ENCODE assay signal across 10 cellular contexts in the genomic region with DNA sequence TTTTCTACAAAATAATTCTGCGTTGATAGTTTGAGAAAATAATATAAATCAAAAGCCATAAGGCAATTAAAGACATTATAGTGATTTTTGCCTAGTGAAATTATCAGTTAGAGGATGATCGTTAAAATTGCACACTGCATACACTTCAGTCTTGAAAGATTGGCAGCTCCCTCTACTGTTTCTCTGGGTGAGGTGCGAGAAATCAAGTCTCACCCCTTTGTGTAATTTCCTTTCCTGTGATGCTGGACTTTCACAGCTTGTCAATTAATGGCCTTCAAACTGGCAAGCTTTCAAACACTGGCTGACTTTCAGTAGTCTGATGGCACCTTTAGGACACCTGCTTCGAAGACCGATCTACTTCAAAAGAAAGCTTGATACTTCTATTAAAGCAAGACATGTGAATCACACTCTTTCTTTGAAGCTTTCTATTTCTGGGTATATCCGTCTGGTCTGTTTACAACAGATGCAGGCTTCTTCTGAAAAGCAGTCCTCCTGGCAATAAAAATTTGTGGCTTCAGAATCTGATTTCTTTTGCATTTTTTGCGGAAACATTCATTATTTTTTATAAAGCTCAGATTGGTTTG.
A peak's percentile ranks its signal among the peaks of the same experiment; 100 is the strongest.
DNase-seq lines count a peak whose midpoint lies in the region; ATAC-seq and TF ChIP-seq lines count a peak whose summit lies in the region.
"Had no signal": no experiment of that assay in that cellular context is flagged by ENCODE, and none has a peak within 500 bp of the region (broad histone marks: within the 10 kb centered on the region; RNA-seq: fewer than 3 reads in every experiment).

No MANE protein-coding gene starts in this region.

- no peaks in the 10 kb centered on the region for H3K9me3 ChIP-seq in thyroid gland
- H3K9me3 ChIP-seq in CD4-positive, alpha-beta T cell (ENCODE audit: control insufficient read depth, low read length) = peaks cover 3% of the 10 kb centered on the region
- H3K9me3 ChIP-seq: BLaER1 had no signal

- no peak for TF ChIP-seq POLR2A in thyroid gland (IDR thresholded peaks at IDR 0.05)

- no peaks in the 10 kb centered on the region for H3K36me3 ChIP-seq in thyroid gland
- H3K36me3 ChIP-seq: BLaER1 had no signal

- peaks cover 9% of the 10 kb centered on the region for H3K9me3 Mint-ChIP-seq in CD4-positive, alpha-beta T cell

- TF ChIP-seq CTCF in epithelial cell of esophagus (IDR thresholded peaks at IDR 0.05; ENCODE audit: insufficient read depth, low read depth, low read length, missing control alignments) = peak; percentile 80
- peak in 4 of 6 experiments; percentile 6 to 42 (median 24) for TF ChIP-seq CTCF in thyroid gland (IDR thresholded peaks at IDR 0.05)
- no peak for TF ChIP-seq CTCF in CD4-positive, alpha-beta T cell (IDR thresholded peaks at IDR 0.05)

- ATAC-seq in GM18520 (IDR thresholded peaks at IDR 0.05; ENCODE audit: unreplicated experiment) = no peak
- no peak for ATAC-seq in CD4-positive, alpha-beta T cell (ENCODE audit: poor library complexity)

- CTCF ChIA-PET in CD4-positive, alpha-beta T cell (lab: Charles Lee) = no interaction called here

- no peaks in the 10 kb centered on the region for H3K36me3 Mint-ChIP-seq in CD4-positive, alpha-beta T cell (ENCODE audit: low read depth)

- H3K4me3 Mint-ChIP-seq in CD4-positive, alpha-beta T cell = no peak overlapping the region

- H3K27me3 Mint-ChIP-seq in CD4-positive, alpha-beta T cell = no peaks in the 10 kb centered on the region

- no peaks in the 10 kb centered on the region for H3K4me1 Mint-ChIP-seq in CD4-positive, alpha-beta T cell (ENCODE audit: low read depth)

- H3K4me3 ChIP-seq in epithelial cell of esophagus (ENCODE audit: low read length) = no peak overlapping the region
- H3K4me3 ChIP-seq in thyroid gland (replicated peaks in 1 of 3) = no peak overlapping the region
- H3K4me3 ChIP-seq: BLaER1 had no signal

- DNase-seq in SIG-M5 treated with dmso at 0.1 percent for 504 hours (lab: John Stamatoyannopoulos, UW; ENCODE audit: unreplicated experiment) (peak; percentile 1), SIG-M5 (lab: John Stamatoyannopoulos, UW) (no peak), NCI-H446 (lab: John Stamatoyannopoulos, UW) (peak; percentile 70 to 77), epithelial cell of esophagus (ENCODE audit: low read depth) (peak; percentile 51), thyroid gland (no peak)
- no peak for DNase-seq in CD4-positive, alpha-beta T cell
- no peak for DNase-seq in activated CD8-positive, alpha-beta memory T cell treated with anti-CD3 and anti-CD28 coated beads, Interleukin-2, amount 50 U/mL, for 48 hours
- DNase-seq: IMR-90 had no signal

- no peak overlapping the region for H3K27ac ChIP-seq in thyroid gland
- no peak overlapping the region for H3K27ac ChIP-seq in CD4-positive, alpha-beta T cell (ENCODE audit: low read depth, low read length)
- H3K27ac ChIP-seq: BLaER1 had no signal

- no peak overlapping the region for H3K27ac Mint-ChIP-seq in CD4-positive, alpha-beta T cell

- no peaks in the 10 kb centered on the region for H3K27me3 ChIP-seq in thyroid gland
- H3K27me3 ChIP-seq in CD4-positive, alpha-beta T cell (ENCODE audit: control insufficient read depth, insufficient read depth, low read length) = no peaks in the 10 kb centered on the region
- H3K27me3 ChIP-seq: BLaER1 had no signal

- no peaks in the 10 kb centered on the region for H3K4me1 ChIP-seq in thyroid gland
- H3K4me1 ChIP-seq: BLaER1 had no signal

- intact Hi-C loops in thyroid gland (cut with DNase I) = no loop called here
- intact Hi-C loops in CD4-positive, alpha-beta T cell (cut with DNase I, micrococcal nuclease) = no loop called here

- POLR2A ChIA-PET in CD4-positive, alpha-beta T cell (lab: Charles Lee) = no interaction called here

- WGBS in thyroid gland, 2 donors = 38 to 40% methylated on average over 7 of the region's 7 CpGs

Comparison
In these comparisons a context has a peak if more than half of its experiments do, and no peak if none do; other contexts are left out.
1. DNase-seq: peak in SIG-M5 treated with dmso at 0.1 percent for 504 hours (single experiment), NCI-H446 (2 of 2) and epithelial cell of esophagus (single experiment); none in SIG-M5 (single experiment), thyroid gland (0 of 2), CD4-positive, alpha-beta T cell (0 of 10) and activated CD8-positive, alpha-beta memory T cell treated with anti-CD3 and anti-CD28 coated beads, Interleukin-2, amount 50 U/mL, for 48 hours (single experiment).